Comparison of ENCODE assay signal across 34 cellular contexts in the genomic region with DNA sequence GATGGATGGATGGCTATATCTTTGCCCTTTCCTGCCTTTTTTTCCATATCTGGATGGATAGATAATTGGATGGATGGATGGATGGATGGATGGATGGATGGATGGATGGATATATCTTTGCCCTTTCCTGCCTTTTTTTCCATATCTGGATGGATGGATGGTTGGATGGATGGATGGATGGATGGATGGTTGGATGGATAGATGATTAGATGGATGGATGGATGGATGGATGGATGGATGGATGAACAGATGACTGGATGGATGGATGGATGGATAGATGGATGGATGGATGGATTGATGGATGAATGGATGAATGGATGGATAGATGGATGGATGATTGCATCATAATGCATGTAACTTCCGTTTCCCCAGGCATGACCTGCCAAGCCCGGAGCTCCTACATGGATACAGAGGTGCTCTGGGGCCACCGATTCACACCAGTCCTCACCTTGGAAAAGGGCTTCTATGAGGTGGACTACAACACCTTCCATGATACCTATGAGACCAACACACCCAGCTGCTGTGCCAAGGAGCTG. TPM values are rescaled to one million over a fixed set of nuclear protein-coding genes. Genes with fewer than 3 reads are reported as not detected.
"Had no signal": no experiment of that assay in that cellular context is flagged by ENCODE, and none has a peak within 500 bp of the region (broad histone marks: within the 10 kb centered on the region; RNA-seq: fewer than 3 reads in every experiment).

No MANE protein-coding gene starts in this region.

- H3K4me2 ChIP-seq: hepatocyte had no signal

- H3K27ac Mint-ChIP-seq: stimulated activated memory B cell treated with anti-CD40 and anti-IgM and Interleukin-4, amounts not matched to agents 10 μg/mL and 1 μg/mL and 100 μg/mL, for 72 hours had no signal

- H3K9me3 Mint-ChIP-seq: natural killer cell treated with Interleukin-12 subunit alpha and Interleukin-12 subunit beta and Interleukin-15 and Interleukin-18, amount 100 ng/mL, for 72 hours had no signal

- H3K36me3 Mint-ChIP-seq: stimulated activated memory B cell treated with anti-CD40 and anti-IgM and Interleukin-4, amounts not matched to agents 10 μg/mL and 1 μg/mL and 100 μg/mL, for 72 hours had no signal

- H3K4me3 ChIP-seq: gastrocnemius medialis, heart left ventricle, hepatocyte, left lung, lower lobe of right lung, mucosa of descending colon, ovary, psoas muscle, sigmoid colon, suprapubic skin, transverse colon, upper lobe of right lung, vagina had no signal

- H2AFZ ChIP-seq: hepatocyte had no signal

- H3K27me3 ChIP-seq: gastrocnemius medialis, heart left ventricle, hepatocyte, left lung, ovary, transverse colon, upper lobe of right lung, vagina had no signal

- H3K36me3 ChIP-seq: gastrocnemius medialis, heart left ventricle, left lung, lower lobe of right lung, ovary, sigmoid colon, suprapubic skin, transverse colon, upper lobe of right lung, vagina had no signal

- ATAC-seq: esophagus mucosa; gastrocnemius medialis; heart left ventricle; left cardiac atrium; left lung; lower lobe of right lung; mucosa of descending colon; natural killer cell treated with Interleukin-12 subunit alpha and Interleukin-12 subunit beta and Interleukin-15 and Interleukin-18, amount 100 ng/mL, for 72 hours; psoas muscle; right cardiac atrium; stimulated activated memory B cell treated with anti-CD40 and anti-IgM and Interleukin-4, amounts not matched to agents 10 μg/mL and 1 μg/mL and 100 μg/mL, for 72 hours; stimulated activated naive CD8-positive, alpha-beta T cell treated with anti-CD3 and anti-CD28 coated beads, Interleukin-15, Interleukin-2, amounts not matched to agents 100 U/mL and 50 U/mL, for 24 hours; upper lobe of right lung had no signal

- H3K27ac ChIP-seq: epithelial cell of prostate, gastrocnemius medialis, hepatocyte, left lung, lower lobe of right lung, ovary, psoas muscle, sigmoid colon, suprapubic skin, transverse colon, upper lobe of right lung, vagina had no signal

- H3K4me1 ChIP-seq: gastrocnemius medialis, left lung, lower lobe of right lung, psoas muscle, sigmoid colon, transverse colon, upper lobe of right lung had no signal

- DNase-seq: cerebellar nuclear complex; cortex of kidney; effector CD4-positive, alpha-beta T cell; foreskin fibroblast; gastrocnemius medialis; heart left ventricle; left cardiac atrium; left lung; lower lobe of right lung; mucosa of descending colon; naive B cell; nucleus accumbens; ovary; psoas muscle; sigmoid colon; stimulated activated CD4-positive, alpha-beta T cell treated with anti-CD3 and anti-CD28 coated beads, Interleukin-2, amount 100 ng/mL, for 24 hours; stimulated activated CD4-positive, alpha-beta T cell treated with anti-CD3 and anti-CD28 coated beads, Interleukin-4, amount 100 ng/mL, for 24 hours; stimulated activated naive CD8-positive, alpha-beta T cell treated with anti-CD3 and anti-CD28 coated beads, Interleukin-15, Interleukin-2, amounts not matched to agents 100 U/mL and 50 U/mL, for 24 hours; transverse colon; upper lobe of right lung had no signal

- H3K9me3 ChIP-seq: gastrocnemius medialis, heart left ventricle, left lung, lower lobe of right lung, mucosa of descending colon, ovary, psoas muscle, sigmoid colon, suprapubic skin, transverse colon, upper lobe of right lung, vagina had no signal

- H3K4me3 Mint-ChIP-seq: naive B cell; neural crest cell; stimulated activated memory B cell treated with anti-CD40 and anti-IgM and Interleukin-4, amounts not matched to agents 10 μg/mL and 1 μg/mL and 100 μg/mL, for 72 hours had no signal

RNA-seq across cellular contexts. Expression of a gene that starts 24.9 kb away (rescaled TPM):
- total RNA-seq: dermis microvascular lymphatic vessel endothelial cell; natural killer cell treated with Interleukin-12 subunit alpha and Interleukin-12 subunit beta and Interleukin-15 and Interleukin-18, amount 100 ng/mL, for 72 hours had no signal

RNA-seq across cellular contexts. Expression of a gene that starts 26.6 kb away (rescaled TPM):
- total RNA-seq: dermis microvascular lymphatic vessel endothelial cell; gastrocnemius medialis; glomerular endothelial cell; heart left ventricle; kidney epithelial cell; left cardiac atrium; lower lobe of right lung; natural killer cell treated with Interleukin-12 subunit alpha and Interleukin-12 subunit beta and Interleukin-15 and Interleukin-18, amount 100 ng/mL, for 72 hours; neural crest cell; right cardiac atrium; skeletal muscle tissue; upper lobe of right lung had no signal

RNA-seq across cellular contexts. Expression of a gene that starts 49.0 kb away (rescaled TPM):
- total RNA-seq: esophagus mucosa; glomerular endothelial cell; hepatocyte; kidney epithelial cell; left cardiac atrium; left lung; mesenteric fat pad; mucosa of descending colon; natural killer cell treated with Interleukin-12 subunit alpha and Interleukin-12 subunit beta and Interleukin-15 and Interleukin-18, amount 100 ng/mL, for 72 hours; neural crest cell; psoas muscle; skeletal muscle tissue; transverse colon had no signal
- polyA plus RNA-seq: hepatocyte, ovary, psoas muscle, sigmoid colon had no signal
